ENCODE assay signal across 1 cellular context in the genomic region with DNA sequence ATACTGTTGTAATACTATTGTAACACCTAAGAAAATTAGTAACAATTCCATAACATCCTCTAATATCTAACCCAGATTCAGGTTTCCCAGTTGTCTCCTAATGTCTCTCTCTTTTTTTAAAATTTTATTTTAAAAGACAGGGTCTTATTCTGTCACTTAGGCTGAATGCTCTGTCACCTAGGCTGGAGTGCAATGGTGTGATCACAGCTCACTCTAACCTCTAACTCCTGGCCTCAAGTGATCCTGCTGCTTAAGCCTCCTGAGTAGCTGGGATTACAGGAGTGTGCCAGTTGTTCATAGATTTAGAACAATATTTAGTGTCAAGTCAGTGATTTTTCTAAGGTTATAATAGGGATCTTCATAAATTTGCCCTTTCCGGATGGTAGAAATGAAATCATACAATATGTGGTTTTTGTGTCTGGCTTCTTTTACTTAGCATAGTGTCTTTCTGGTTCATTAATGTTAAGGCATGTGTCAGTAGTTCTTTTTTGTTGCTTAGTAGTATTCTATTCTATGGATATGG.
A peak's percentile ranks its signal among the peaks of the same experiment; 100 is the strongest.
TF ChIP-seq lines count a peak whose summit lies in the region.

No MANE protein-coding gene starts in this region.

TF ChIP-seq in HepG2, 621 proteins besides CTCF, POLR2A, EP300 and RAD21:
- no peak for TF ChIP-seq RERE (CRISPR knock-in tag; IDR thresholded peaks at IDR 0.05; ENCODE audit: low read depth)
- no peak for TF ChIP-seq ZNF33B (CRISPR knock-in tag; IDR thresholded peaks at IDR 0.05)
- TF ChIP-seq ERF (CRISPR knock-in tag; IDR thresholded peaks at IDR 0.05), result no peak
- no peak for TF ChIP-seq ZNF512B (CRISPR knock-in tag; IDR thresholded peaks at IDR 0.05; ENCODE audit: borderline replicate concordance)
- no peak for TF ChIP-seq ZNF768 (CRISPR knock-in tag; IDR thresholded peaks at IDR 0.05)
- TF ChIP-seq ZNF816 (CRISPR knock-in tag; IDR thresholded peaks at IDR 0.05; ENCODE audit: borderline replicate concordance), result no peak
- TF ChIP-seq ZNF317 (CRISPR knock-in tag; IDR thresholded peaks at IDR 0.05), result no peak
- TF ChIP-seq SSRP1 (CRISPR knock-in tag; IDR thresholded peaks at IDR 0.05), result no peak
- no peak for TF ChIP-seq ZNF451 (CRISPR knock-in tag; IDR thresholded peaks at IDR 0.05)
- TF ChIP-seq, protein P1, sequence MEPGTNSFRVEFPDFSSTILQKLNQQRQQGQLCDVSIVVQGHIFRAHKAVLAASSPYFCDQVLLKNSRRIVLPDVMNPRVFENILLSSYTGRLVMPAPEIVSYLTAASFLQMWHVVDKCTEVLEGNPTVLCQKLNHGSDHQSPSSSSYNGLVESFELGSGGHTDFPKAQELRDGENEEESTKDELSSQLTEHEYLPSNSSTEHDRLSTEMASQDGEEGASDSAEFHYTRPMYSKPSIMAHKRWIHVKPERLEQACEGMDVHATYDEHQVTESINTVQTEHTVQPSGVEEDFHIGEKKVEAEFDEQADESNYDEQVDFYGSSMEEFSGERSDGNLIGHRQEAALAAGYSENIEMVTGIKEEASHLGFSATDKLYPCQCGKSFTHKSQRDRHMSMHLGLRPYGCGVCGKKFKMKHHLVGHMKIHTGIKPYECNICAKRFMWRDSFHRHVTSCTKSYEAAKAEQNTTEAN (CRISPR knock-in tag; conservative IDR thresholded peaks at IDR 0.05), result no peak
- no peak for TF ChIP-seq NFE2L2 (IDR thresholded peaks at IDR 0.05; ENCODE audit: low read length)
- no peak for TF ChIP-seq NFKBIZ (CRISPR knock-in tag; IDR thresholded peaks at IDR 0.05)
- TF ChIP-seq MAFF (IDR thresholded peaks at IDR 0.05; ENCODE audit: low read depth, low read length), result peak; percentile 8; the same call in 1 of the 2 replicates
- no peak for TF ChIP-seq KDM4B (CRISPR knock-in tag; IDR thresholded peaks at IDR 0.05)
- TF ChIP-seq MIER3 (CRISPR knock-in tag; IDR thresholded peaks at IDR 0.05; ENCODE audit: borderline replicate concordance), result no peak
- TF ChIP-seq, protein P2, sequence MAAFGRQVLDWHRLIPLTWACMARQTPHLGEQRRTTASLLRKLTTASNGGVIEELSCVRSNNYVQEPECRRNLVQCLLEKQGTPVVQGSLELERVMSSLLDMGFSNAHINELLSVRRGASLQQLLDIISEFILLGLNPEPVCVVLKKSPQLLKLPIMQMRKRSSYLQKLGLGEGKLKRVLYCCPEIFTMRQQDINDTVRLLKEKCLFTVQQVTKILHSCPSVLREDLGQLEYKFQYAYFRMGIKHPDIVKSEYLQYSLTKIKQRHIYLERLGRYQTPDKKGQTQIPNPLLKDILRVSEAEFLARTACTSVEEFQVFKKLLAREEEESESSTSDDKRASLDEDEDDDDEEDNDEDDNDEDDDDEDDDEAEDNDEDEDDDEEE (CRISPR knock-in tag; IDR thresholded peaks at IDR 0.05), result no peak
- TF ChIP-seq MAFK (conservative IDR thresholded peaks at IDR 0.05 in 1 of 2, IDR thresholded peaks at IDR 0.05 in 1 of 2; ENCODE audit: low read length in 2 of 2), result peak; percentile 15 to 41; a peak in 1 of 4 replicates
